In genomic region chr6:126148853-126149252, GRCh38 we compare ENCODE assay signal across 28 cellular contexts.
DNase-seq lines count a peak whose midpoint lies in the region; ATAC-seq and FAIRE-seq lines count a peak whose summit lies in the region.
"Had no signal": no experiment of that assay in that cellular context is flagged by ENCODE, and none has a peak within 500 bp of the region (broad histone marks: within the 10 kb centered on the region; RNA-seq: fewer than 3 reads in every experiment).

No MANE protein-coding gene starts in this region.

- DNase-seq in NCI-H748 (lab: John Stamatoyannopoulos, UW; ENCODE audit: unreplicated experiment) (peak; percentile 33), NCI-H748 treated with DMSO at 0.1 percent for 48 hours (lab: John Stamatoyannopoulos, UW) (no peak), SK-N-DZ (ENCODE audit: low spot score) (peak; percentile 17), left colon (no peak), small intestine (peak; percentile 90), epidermal melanocyte (ENCODE audit: insufficient read length, low spot score) (no peak), urothelium cell line (ENCODE audit: low spot score) (no peak)
- DNase-seq: 8988T; ACHN; BE2C; C1 segment of cervical spinal cord; CD4-positive, alpha-beta memory T cell; CD4-positive, CD25-positive, alpha-beta regulatory T cell; CD8-positive, alpha-beta memory T cell; COR-L47; DMS 273 treated with DMSO at 0.1 percent for 48 hours; DMS153; DMS53; DMS79; DND-41; EL; GDM1 had no signal

- H3K4me1 Mint-ChIP-seq in stimulated activated memory B cell treated with anti-CD40 and anti-IgM and Interleukin-4, amounts not matched to agents 10 μg/mL and 1 μg/mL and 100 μg/mL, for 72 hours, result peaks cover 8% of the 10 kb centered on the region
- H3K4me1 Mint-ChIP-seq: CD4-positive, alpha-beta memory T cell; CD4-positive, CD25-positive, alpha-beta regulatory T cell; CD8-positive, alpha-beta memory T cell had no signal

- peaks cover 8% of the 10 kb centered on the region for H3K36me3 Mint-ChIP-seq in stimulated activated memory B cell treated with anti-CD40 and anti-IgM and Interleukin-4, amounts not matched to agents 10 μg/mL and 1 μg/mL and 100 μg/mL, for 72 hours
- H3K36me3 Mint-ChIP-seq: CD14-positive monocyte; CD4-positive, CD25-positive, alpha-beta regulatory T cell had no signal

- no peak overlapping the region for H3K4me3 ChIP-seq in small intestine (ENCODE audit: low read depth in 1 of 2, low read length in 2 of 2)
- H3K4me3 ChIP-seq: BLaER1, GM12878 had no signal

- intact Hi-C loops in left colon (cut with DNase I, micrococcal nuclease), result no loop called here

- peaks cover 2% of the 10 kb centered on the region for H3K9me3 Mint-ChIP-seq in stimulated activated memory B cell treated with anti-CD40 and anti-IgM and Interleukin-4, amounts not matched to agents 10 μg/mL and 1 μg/mL and 100 μg/mL, for 72 hours
- H3K9me3 Mint-ChIP-seq: CD14-positive monocyte; CD8-positive, alpha-beta memory T cell had no signal

- FAIRE-seq in small intestine (lab: Jason Lieb, UNC) (peak; percentile 84), urothelium cell line (lab: Jason Lieb, UNC) (no peak)
- FAIRE-seq: GM12878, GM12892, GM18507 had no signal

- H3K27ac Mint-ChIP-seq in stimulated activated memory B cell treated with anti-CD40 and anti-IgM and Interleukin-4, amounts not matched to agents 10 μg/mL and 1 μg/mL and 100 μg/mL, for 72 hours, result no peak overlapping the region
- H3K27ac Mint-ChIP-seq: CD14-positive monocyte; CD4-positive, alpha-beta memory T cell; CD4-positive, CD25-positive, alpha-beta regulatory T cell; CD8-positive, alpha-beta memory T cell had no signal

- no peaks in the 10 kb centered on the region for H3K36me3 ChIP-seq in small intestine (ENCODE audit: control insufficient read depth in 2 of 2, insufficient read depth in 2 of 2, low read length in 2 of 2)
- H3K36me3 ChIP-seq: BE2C, BLaER1 had no signal

- no peaks in the 10 kb centered on the region for H3K4me1 ChIP-seq in small intestine (ENCODE audit: control insufficient read depth in 2 of 2, insufficient read depth in 1 of 2, low read depth in 1 of 2, low read length in 1 of 2)
- H3K4me1 ChIP-seq: BE2C, BLaER1 had no signal

- peak; percentile 68 for ATAC-seq in left colon
- ATAC-seq in stimulated activated memory B cell treated with anti-CD40 and anti-IgM and Interleukin-4, amounts not matched to agents 10 μg/mL and 1 μg/mL and 100 μg/mL, for 72 hours, result no peak
- ATAC-seq: GM12878 had no signal

- no peaks in the 10 kb centered on the region for H3K9me3 ChIP-seq in small intestine (ENCODE audit: control insufficient read depth, low read depth)
- H3K9me3 ChIP-seq: BE2C, BLaER1 had no signal

- no peak overlapping the region for H3K27ac ChIP-seq in small intestine (ENCODE audit: low read depth in 1 of 2, low read length in 1 of 2)
- H3K27ac ChIP-seq: BLaER1 had no signal

- no peaks in the 10 kb centered on the region for H3K27me3 Mint-ChIP-seq in stimulated activated memory B cell treated with anti-CD40 and anti-IgM and Interleukin-4, amounts not matched to agents 10 μg/mL and 1 μg/mL and 100 μg/mL, for 72 hours
- H3K27me3 Mint-ChIP-seq: CD4-positive, CD25-positive, alpha-beta regulatory T cell; CD8-positive, alpha-beta memory T cell had no signal

- 15 to 46% (median 46%) methylated on average over 1 of the region's 1 CpG for WGBS in small intestine, 3 donors

- H3K27me3 ChIP-seq in small intestine (ENCODE audit: control insufficient read depth in 2 of 2, insufficient read depth in 2 of 2, low read length in 2 of 2), result no peaks in the 10 kb centered on the region
- H3K27me3 ChIP-seq: BE2C, BLaER1 had no signal

- H3K4me3 Mint-ChIP-seq in stimulated activated memory B cell treated with anti-CD40 and anti-IgM and Interleukin-4, amounts not matched to agents 10 μg/mL and 1 μg/mL and 100 μg/mL, for 72 hours, result no peak overlapping the region
- H3K4me3 Mint-ChIP-seq: CD14-positive monocyte; CD4-positive, alpha-beta memory T cell; CD4-positive, CD25-positive, alpha-beta regulatory T cell; CD8-positive, alpha-beta memory T cell had no signal

Comparison
In these comparisons a context has a peak if more than half of its experiments do, and no peak if none do; other contexts are left out.
1. DNase-seq: peak in NCI-H748 (single experiment), SK-N-DZ (single experiment) and small intestine (single experiment); none in NCI-H748 treated with DMSO at 0.1 percent for 48 hours (single experiment), left colon (0 of 2), epidermal melanocyte (single experiment) and urothelium cell line (single experiment).